ENCODE assay signal across 1 cellular context in genomic region chr5:36241636-36242533, GRCh38.
TF ChIP-seq lines count a peak whose summit lies in the region.

NADK2 (minus strand) TSS chr5:36241925; CDS start chr5:36241798, 127 bp downstream.

TF ChIP-seq in SK-N-SH, 30 proteins besides CTCF, POLR2A, EP300 and RAD21 (continued from another document):
- peak; percentile 33; the same call in 1 of the 2 replicates for TF ChIP-seq NRF1 (IDR thresholded peaks at IDR 0.05; ENCODE audit: low read depth, low read length)
- TF ChIP-seq MXI1 (IDR thresholded peaks at IDR 0.05; ENCODE audit: low read depth, low read length), result peak; percentile 92
- TF ChIP-seq SMC3 (IDR thresholded peaks at IDR 0.05; ENCODE audit: low read depth, low read length), result no peak; the same call in 1 of the 2 replicates
- peak; percentile 17; the same call in 1 of the 2 replicates for TF ChIP-seq POLR2AphosphoS5 (IDR thresholded peaks at IDR 0.05; ENCODE audit: low read depth, low read length)
- TF ChIP-seq YY1 (IDR thresholded peaks at IDR 0.05; ENCODE audit: low read depth), result 0 out of 2 replicates have a peak, but pooled peaks have one; percentile 62
- no peak for TF ChIP-seq MEF2A (IDR thresholded peaks at IDR 0.05; ENCODE audit: borderline replicate concordance, low read depth)
- TF ChIP-seq EZH2phosphoT487 (IDR thresholded peaks at IDR 0.05; ENCODE audit: borderline replicate concordance, low read depth), result no peak
- peak; percentile 36; the same call in 1 of the 2 replicates for TF ChIP-seq GATA2 (CRISPR knock-in tag; IDR thresholded peaks at IDR 0.05)
- no peak for TF ChIP-seq PBX3 (IDR thresholded peaks at IDR 0.05)
